ENCODE assay signal across 1 cellular context in genomic region chr22:22769434-22770279, GRCh38.
TF ChIP-seq lines count a peak whose summit lies in the region.

No MANE protein-coding gene starts in this region.

TF ChIP-seq in K562, 482 proteins besides CTCF, POLR2A, EP300 and RAD21 (continued from another document):
- TF ChIP-seq, protein P1, sequence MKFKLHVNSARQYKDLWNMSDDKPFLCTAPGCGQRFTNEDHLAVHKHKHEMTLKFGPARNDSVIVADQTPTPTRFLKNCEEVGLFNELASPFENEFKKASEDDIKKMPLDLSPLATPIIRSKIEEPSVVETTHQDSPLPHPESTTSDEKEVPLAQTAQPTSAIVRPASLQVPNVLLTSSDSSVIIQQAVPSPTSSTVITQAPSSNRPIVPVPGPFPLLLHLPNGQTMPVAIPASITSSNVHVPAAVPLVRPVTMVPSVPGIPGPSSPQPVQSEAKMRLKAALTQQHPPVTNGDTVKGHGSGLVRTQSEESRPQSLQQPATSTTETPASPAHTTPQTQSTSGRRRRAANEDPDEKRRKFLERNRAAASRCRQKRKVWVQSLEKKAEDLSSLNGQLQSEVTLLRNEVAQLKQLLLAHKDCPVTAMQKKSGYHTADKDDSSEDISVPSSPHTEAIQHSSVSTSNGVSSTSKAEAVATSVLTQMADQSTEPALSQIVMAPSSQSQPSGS (CRISPR knock-in tag; IDR thresholded peaks at IDR 0.05): peak; percentile 25; the same call in 1 of the 2 replicates
- TF ChIP-seq ZNF347 (CRISPR knock-in tag; IDR thresholded peaks at IDR 0.05; ENCODE audit: low read depth): no peak
- TF ChIP-seq MAZ (CRISPR knock-in tag; conservative IDR thresholded peaks at IDR 0.05 in 1 of 2, IDR thresholded peaks at IDR 0.05 in 1 of 2): no peak
- TF ChIP-seq STAT5B (CRISPR knock-in tag; IDR thresholded peaks at IDR 0.05): no peak
- no peak for TF ChIP-seq BDP1 (IDR thresholded peaks at IDR 0.05; ENCODE audit: insufficient read depth, insufficient read length)
- TF ChIP-seq ETS2 (tag; IDR thresholded peaks at IDR 0.05; ENCODE audit: borderline replicate concordance, poor library complexity, severe bottlenecking): no peak
- no peak for TF ChIP-seq FOXJ3 (CRISPR knock-in tag; IDR thresholded peaks at IDR 0.05)
- no peak for TF ChIP-seq NR0B1 (IDR thresholded peaks at IDR 0.05; ENCODE audit: partially characterized antibody)
- no peak for TF ChIP-seq ZFP30 (CRISPR knock-in tag; IDR thresholded peaks at IDR 0.05; ENCODE audit: borderline replicate concordance)
- TF ChIP-seq HCFC1 (IDR thresholded peaks at IDR 0.05; ENCODE audit: low read depth, low read length): no peak
- TF ChIP-seq DNMT1 (IDR thresholded peaks at IDR 0.05): no peak
- TF ChIP-seq, protein P2, sequence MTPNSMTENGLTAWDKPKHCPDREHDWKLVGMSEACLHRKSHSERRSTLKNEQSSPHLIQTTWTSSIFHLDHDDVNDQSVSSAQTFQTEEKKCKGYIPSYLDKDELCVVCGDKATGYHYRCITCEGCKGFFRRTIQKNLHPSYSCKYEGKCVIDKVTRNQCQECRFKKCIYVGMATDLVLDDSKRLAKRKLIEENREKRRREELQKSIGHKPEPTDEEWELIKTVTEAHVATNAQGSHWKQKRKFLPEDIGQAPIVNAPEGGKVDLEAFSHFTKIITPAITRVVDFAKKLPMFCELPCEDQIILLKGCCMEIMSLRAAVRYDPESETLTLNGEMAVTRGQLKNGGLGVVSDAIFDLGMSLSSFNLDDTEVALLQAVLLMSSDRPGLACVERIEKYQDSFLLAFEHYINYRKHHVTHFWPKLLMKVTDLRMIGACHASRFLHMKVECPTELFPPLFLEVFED (CRISPR knock-in tag; conservative IDR thresholded peaks at IDR 0.05): no peak
- no peak for TF ChIP-seq ESRRB (CRISPR knock-in tag; IDR thresholded peaks at IDR 0.05; ENCODE audit: borderline replicate concordance)
- no peak for TF ChIP-seq RBFOX2 (IDR thresholded peaks at IDR 0.05; ENCODE audit: low read depth, low read length)
- TF ChIP-seq, protein P3, sequence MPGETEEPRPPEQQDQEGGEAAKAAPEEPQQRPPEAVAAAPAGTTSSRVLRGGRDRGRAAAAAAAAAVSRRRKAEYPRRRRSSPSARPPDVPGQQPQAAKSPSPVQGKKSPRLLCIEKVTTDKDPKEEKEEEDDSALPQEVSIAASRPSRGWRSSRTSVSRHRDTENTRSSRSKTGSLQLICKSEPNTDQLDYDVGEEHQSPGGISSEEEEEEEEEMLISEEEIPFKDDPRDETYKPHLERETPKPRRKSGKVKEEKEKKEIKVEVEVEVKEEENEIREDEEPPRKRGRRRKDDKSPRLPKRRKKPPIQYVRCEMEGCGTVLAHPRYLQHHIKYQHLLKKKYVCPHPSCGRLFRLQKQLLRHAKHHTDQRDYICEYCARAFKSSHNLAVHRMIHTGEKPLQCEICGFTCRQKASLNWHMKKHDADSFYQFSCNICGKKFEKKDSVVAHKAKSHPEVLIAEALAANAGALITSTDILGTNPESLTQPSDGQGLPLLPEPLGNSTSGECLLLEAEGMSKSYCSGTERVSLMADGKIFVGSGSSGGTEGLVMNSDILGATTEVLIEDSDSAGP (CRISPR knock-in tag; IDR thresholded peaks at IDR 0.05): no peak
- TF ChIP-seq ZNF124 (CRISPR knock-in tag; IDR thresholded peaks at IDR 0.05): peak; percentile 59; the same call in 1 of the 2 replicates
- TF ChIP-seq, protein P4, sequence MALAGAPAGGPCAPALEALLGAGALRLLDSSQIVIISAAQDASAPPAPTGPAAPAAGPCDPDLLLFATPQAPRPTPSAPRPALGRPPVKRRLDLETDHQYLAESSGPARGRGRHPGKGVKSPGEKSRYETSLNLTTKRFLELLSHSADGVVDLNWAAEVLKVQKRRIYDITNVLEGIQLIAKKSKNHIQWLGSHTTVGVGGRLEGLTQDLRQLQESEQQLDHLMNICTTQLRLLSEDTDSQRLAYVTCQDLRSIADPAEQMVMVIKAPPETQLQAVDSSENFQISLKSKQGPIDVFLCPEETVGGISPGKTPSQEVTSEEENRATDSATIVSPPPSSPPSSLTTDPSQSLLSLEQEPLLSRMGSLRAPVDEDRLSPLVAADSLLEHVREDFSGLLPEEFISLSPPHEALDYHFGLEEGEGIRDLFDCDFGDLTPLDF (CRISPR knock-in tag; IDR thresholded peaks at IDR 0.05): no peak
- TF ChIP-seq TFAM (CRISPR knock-in tag; conservative IDR thresholded peaks at IDR 0.05): no peak
- TF ChIP-seq PURB (CRISPR knock-in tag; IDR thresholded peaks at IDR 0.05; ENCODE audit: low read depth): no peak
- TF ChIP-seq, protein P5, sequence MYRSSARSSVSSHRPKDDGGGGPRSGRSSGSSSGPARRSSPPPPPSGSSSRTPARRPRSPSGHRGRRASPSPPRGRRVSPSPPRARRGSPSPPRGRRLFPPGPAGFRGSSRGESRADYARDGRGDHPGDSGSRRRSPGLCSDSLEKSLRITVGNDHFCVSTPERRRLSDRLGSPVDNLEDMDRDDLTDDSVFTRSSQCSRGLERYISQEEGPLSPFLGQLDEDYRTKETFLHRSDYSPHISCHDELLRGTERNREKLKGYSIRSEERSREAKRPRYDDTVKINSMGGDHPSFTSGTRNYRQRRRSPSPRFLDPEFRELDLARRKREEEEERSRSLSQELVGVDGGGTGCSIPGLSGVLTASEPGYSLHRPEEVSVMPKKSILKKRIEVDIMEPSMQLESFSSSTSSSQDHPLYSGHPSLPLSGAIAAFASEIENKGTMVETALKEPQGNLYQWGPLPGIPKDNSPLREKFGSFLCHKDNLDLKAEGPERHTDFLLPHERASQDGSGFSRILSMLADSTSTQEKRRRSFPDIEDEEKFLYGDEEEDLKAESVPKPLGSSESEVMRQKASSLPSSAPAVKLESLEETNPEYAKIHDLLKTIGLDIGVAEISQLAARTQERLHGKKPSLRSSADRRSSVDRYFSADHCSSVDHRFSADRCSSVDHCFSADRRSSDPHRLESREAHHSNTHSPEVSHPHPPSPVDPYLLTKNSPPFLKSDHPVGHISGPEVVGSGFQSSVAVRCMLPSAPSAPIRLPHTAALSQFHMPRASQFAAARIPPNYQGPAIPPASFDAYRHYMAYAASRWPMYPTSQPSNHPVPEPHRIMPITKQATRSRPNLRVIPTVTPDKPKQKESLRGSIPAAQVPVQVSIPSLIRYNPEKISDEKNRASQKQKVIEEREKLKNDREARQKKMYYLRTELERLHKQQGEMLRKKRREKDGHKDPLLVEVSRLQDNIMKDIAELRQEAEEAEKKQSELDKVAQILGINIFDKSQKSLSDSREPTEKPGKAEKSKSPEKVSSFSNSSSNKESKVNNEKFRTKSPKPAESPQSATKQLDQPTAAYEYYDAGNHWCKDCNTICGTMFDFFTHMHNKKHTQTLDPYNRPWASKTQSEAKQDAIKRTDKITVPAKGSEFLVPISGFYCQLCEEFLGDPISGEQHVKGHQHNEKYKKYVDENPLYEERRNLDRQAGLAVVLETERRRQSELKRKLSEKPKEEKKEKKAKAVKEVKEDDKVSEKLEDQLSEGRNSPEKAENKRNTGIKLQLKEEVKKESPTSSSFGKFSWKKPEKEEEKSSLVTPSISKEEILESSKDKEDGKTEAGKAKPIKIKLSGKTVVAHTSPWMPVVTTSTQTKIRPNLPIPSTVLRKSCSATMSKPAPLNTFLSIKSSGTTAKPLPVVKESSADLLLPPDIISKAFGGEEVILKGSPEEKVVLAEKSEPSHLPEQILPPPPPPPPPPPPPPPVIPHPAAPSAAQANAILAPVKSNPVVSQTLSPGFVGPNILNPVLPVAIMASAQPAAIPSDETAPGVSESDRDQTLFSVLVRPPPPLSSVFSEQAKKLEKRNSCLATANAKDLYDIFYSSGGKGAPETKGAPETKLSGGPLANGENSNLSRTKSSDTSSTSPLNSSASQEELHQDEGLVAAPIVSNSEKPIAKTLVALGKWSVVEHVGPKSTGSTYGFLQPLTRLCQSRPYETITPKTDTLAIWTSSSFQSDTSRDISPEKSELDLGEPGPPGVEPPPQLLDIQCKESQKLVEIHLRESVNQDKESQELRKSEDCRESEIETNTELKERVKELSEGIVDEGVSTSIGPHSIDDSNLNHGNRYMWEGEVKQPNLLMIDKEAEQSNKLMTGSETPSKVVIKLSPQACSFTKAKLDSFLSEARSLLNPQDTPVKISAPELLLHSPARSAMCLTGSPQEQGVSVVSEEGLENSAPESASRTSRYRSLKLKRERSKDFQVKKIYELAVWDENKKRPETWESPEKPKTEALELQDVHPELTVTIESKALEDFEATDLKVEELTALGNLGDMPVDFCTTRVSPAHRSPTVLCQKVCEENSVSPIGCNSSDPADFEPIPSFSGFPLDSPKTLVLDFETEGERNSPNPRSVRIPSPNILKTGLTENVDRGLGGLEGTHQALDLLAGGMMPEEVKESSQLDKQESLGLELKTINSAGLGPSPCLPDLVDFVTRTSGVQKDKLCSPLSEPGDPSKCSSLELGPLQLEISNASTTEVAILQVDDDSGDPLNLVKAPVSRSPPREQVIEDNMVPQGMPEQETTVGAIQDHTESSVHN (IDR thresholded peaks at IDR 0.05; ENCODE audit: borderline replicate concordance in 1 of 2, low read depth in 1 of 2): no peak
- no peak for TF ChIP-seq SRSF1 (IDR thresholded peaks at IDR 0.05; ENCODE audit: low read depth, low read length)
- no peak for TF ChIP-seq PTBP1 (IDR thresholded peaks at IDR 0.05; ENCODE audit: low read depth, low read length)
- TF ChIP-seq ZNF584 (CRISPR knock-in tag; IDR thresholded peaks at IDR 0.05; ENCODE audit: low read depth): no peak
- TF ChIP-seq BCLAF1 (IDR thresholded peaks at IDR 0.05; ENCODE audit: borderline replicate concordance in 1 of 2, control insufficient read depth in 1 of 2, low read depth in 2 of 2, low read length in 1 of 2): no peak
- TF ChIP-seq, protein P6, sequence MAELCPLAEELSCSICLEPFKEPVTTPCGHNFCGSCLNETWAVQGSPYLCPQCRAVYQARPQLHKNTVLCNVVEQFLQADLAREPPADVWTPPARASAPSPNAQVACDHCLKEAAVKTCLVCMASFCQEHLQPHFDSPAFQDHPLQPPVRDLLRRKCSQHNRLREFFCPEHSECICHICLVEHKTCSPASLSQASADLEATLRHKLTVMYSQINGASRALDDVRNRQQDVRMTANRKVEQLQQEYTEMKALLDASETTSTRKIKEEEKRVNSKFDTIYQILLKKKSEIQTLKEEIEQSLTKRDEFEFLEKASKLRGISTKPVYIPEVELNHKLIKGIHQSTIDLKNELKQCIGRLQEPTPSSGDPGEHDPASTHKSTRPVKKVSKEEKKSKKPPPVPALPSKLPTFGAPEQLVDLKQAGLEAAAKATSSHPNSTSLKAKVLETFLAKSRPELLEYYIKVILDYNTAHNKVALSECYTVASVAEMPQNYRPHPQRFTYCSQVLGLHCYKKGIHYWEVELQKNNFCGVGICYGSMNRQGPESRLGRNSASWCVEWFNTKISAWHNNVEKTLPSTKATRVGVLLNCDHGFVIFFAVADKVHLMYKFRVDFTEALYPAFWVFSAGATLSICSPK (IDR thresholded peaks at IDR 0.05; ENCODE audit: borderline replicate concordance): no peak
- TF ChIP-seq SMARCA5 (IDR thresholded peaks at IDR 0.05): no peak
